In the genomic region with DNA sequence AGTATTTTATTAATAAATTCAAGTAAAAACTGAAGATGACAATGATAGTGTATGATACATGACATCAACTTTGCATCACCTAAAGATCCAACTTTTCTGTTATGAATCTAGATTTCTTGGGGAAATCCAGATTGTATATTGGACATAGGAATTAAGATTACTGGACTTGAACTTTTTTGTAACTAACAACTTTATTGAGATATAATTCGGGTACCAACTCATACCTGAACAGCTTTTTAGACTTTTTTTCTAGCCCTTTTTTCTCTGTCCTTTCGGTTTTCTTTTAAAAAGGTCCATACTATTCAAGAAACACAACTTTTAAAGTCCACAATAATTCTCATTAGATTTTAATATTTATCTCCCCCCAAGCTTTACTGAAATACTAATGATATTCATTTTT, we compare ENCODE assay signal across 11 cellular contexts. TPM values are rescaled to one million over a fixed set of nuclear protein-coding genes. Genes with fewer than 3 reads are reported as not detected.
DNase-seq lines count a peak whose midpoint lies in the region; ATAC-seq and TF ChIP-seq lines count a peak whose summit lies in the region.
"Had no signal": no experiment of that assay in that cellular context is flagged by ENCODE, and none has a peak within 500 bp of the region (broad histone marks: within the 10 kb centered on the region; RNA-seq: fewer than 3 reads in every experiment).

No MANE protein-coding gene starts in this region.

- in situ Hi-C loops in mammary epithelial cell (cut with MboI; ENCODE audit: low sequenced_read_pairs in 2 of 2) (loop anchor here in 1 of 2 donors (25.0 kb wide), 1 partner anchor 150 kb away; no protein-coding TSS in a partner anchor), GM13977 (cut with MboI; ENCODE audit: low pct_unique_long_range_greater_than_20kb, low sequenced_read_pairs, unreplicated experiment) (no loop called here)

- H3K79me2 ChIP-seq in mammary epithelial cell (ENCODE audit: insufficient read depth, low read length), result peaks cover 39% of the 10 kb centered on the region

- POLR2A ChIA-PET in HEK293 (lab: Yijun Ruan, JAX), result no interaction called here

- H3K27me3 Mint-ChIP-seq in natural killer cell (ENCODE audit: low read depth in 2 of 2), result peaks cover 0 to 9% of the 10 kb centered on the region in 2 donors

- TSS peak; percentile 46 for BruUV-seq in mammary epithelial cell (replicated peaks; lab: Mats Ljungman, UMichigan)

- peaks cover 53 to 78% (median 65%) of the 10 kb centered on the region in 10 experiments for H3K4me1 ChIP-seq in BLaER1 treated with 17β-estradiol and CSF1 and Interleukin-3, amounts not matched to agents 10 nM and 100 nM
- H3K4me1 ChIP-seq in HEK293 (ENCODE audit: control insufficient read depth, insufficient read depth, low read length), result peaks cover 5% of the 10 kb centered on the region
- peaks cover 27% of the 10 kb centered on the region for H3K4me1 ChIP-seq in mammary epithelial cell (ENCODE audit: insufficient read depth, low read length)

- H3K27ac ChIP-seq in BLaER1 treated with 17β-estradiol and CSF1 and Interleukin-3, amounts not matched to agents 10 nM and 100 nM, result no peak overlapping the region
- H3K27ac ChIP-seq in HEK293 (ENCODE audit: extremely low read depth, low read depth, low read length), result no peak overlapping the region
- peak overlapping the region; percentile 1 for H3K27ac ChIP-seq in mammary epithelial cell (ENCODE audit: insufficient read depth, low read depth, low read length)

- intact Hi-C loops in mammary epithelial cell (cut with micrococcal nuclease), result loop anchor here (1.0 to 5.0 kb wide), 4 partner anchors 46 to 135 kb away; no protein-coding TSS in a partner anchor
- intact Hi-C loops in natural killer cell (cut with micrococcal nuclease), result no loop called here

- peak overlapping the region; percentile 86 for H3K4me3 Mint-ChIP-seq in natural killer cell

- no peaks in the 10 kb centered on the region for H3K27me3 ChIP-seq in BLaER1 treated with 17β-estradiol and CSF1 and Interleukin-3, amounts not matched to agents 10 nM and 100 nM
- H3K27me3 ChIP-seq in mammary epithelial cell (ENCODE audit: insufficient read depth, low read length), result no peaks in the 10 kb centered on the region
- H3K27me3 ChIP-seq: upper lobe of left lung had no signal

- peaks cover 0 to 18% (median 0%) of the 10 kb centered on the region in 11 experiments; a peak in 2 of 22 replicates for H3K9me3 ChIP-seq in BLaER1 treated with 17β-estradiol and CSF1 and Interleukin-3, amounts not matched to agents 10 nM and 100 nM (replicated peaks in 1 of 11)
- H3K9me3 ChIP-seq in HEK293 (ENCODE audit: control insufficient read depth, insufficient read depth, low read depth, low read length) (no peaks in the 10 kb centered on the region), mammary epithelial cell (replicated peaks; ENCODE audit: insufficient read depth, low read length) (no peaks in the 10 kb centered on the region)
- H3K9me3 ChIP-seq: upper lobe of left lung had no signal

- WGBS in mammary epithelial cell (ENCODE audit: low coverage, missing lambda C conversion rate), result 49% methylated on average over 2 of the region's 2 CpGs

- DNase-seq in mammary epithelial cell, result no peak
- DNase-seq in natural killer cell, result no peak
- no peak for DNase-seq in RKO (ENCODE audit: low spot score)
- no peak for DNase-seq in GM13977 (ENCODE audit: low spot score)
- DNase-seq in stimulated activated CD4-positive, alpha-beta T cell treated with anti-CD3 and anti-CD28 coated beads, Interleukin-4, amount 100 ng/mL, for 1 hour, result no peak
- DNase-seq: DMS 273 treated with DMSO at 0.1 percent for 48 hours, MM.1S, upper lobe of left lung had no signal

- peak overlapping the region in 1 of 2 donors; percentile 11 for H3K27ac Mint-ChIP-seq in natural killer cell

- peak overlapping the region in 2 of 11 experiments; percentile 98 to 100; a peak in 2 of 22 replicates for H3K9ac ChIP-seq in BLaER1 treated with 17β-estradiol and CSF1 and Interleukin-3, amounts not matched to agents 10 nM and 100 nM
- peak overlapping the region; percentile 61 for H3K9ac ChIP-seq in mammary epithelial cell (ENCODE audit: insufficient read depth, low read length)

- H4K20me1 ChIP-seq in BLaER1 treated with 17β-estradiol and CSF1 and Interleukin-3, amounts not matched to agents 10 nM and 100 nM, result peaks cover 21 to 37% (median 30%) of the 10 kb centered on the region in 11 experiments
- H4K20me1 ChIP-seq in mammary epithelial cell (ENCODE audit: insufficient read depth, low read length), result no peaks in the 10 kb centered on the region

- CTCF ChIA-PET in HEK293 (lab: Yijun Ruan, JAX), result interaction anchor here (0.8 kb wide), 1 partner anchor 92 kb away, joined by 5 read pairs; no protein-coding TSS in a partner anchor
- CTCF ChIA-PET in mammary epithelial cell (lab: Charles Lee; ENCODE audit: low non-redundant PET), result no interaction called here

- peak overlapping the region in 4 of 10 experiments; percentile 82 to 94 (median 90); a peak in 4 of 20 replicates for H3K4me3 ChIP-seq in BLaER1 treated with 17β-estradiol and CSF1 and Interleukin-3, amounts not matched to agents 10 nM and 100 nM
- H3K4me3 ChIP-seq in HEK293 (ENCODE audit: low read depth, low read length) (no peak overlapping the region), mammary epithelial cell (replicated peaks in 1 of 3; ENCODE audit: insufficient read depth in 1 of 3, low read depth in 2 of 3, low read length in 3 of 3) (peak overlapping the region in 1 of 3 experiments; percentile 83)

- no peaks in the 10 kb centered on the region for H3K9me3 Mint-ChIP-seq in natural killer cell

- no peak for TF ChIP-seq CTCF in HEK293 (tag by site-specific recombination; IDR thresholded peaks at IDR 0.05)
- TF ChIP-seq CTCF in mammary epithelial cell (conservative IDR thresholded peaks at IDR 0.05 in 1 of 2, IDR thresholded peaks at IDR 0.05 in 1 of 2; ENCODE audit: extremely low read depth in 1 of 2, insufficient read depth in 1 of 2, low read depth in 1 of 2, low read length in 2 of 2), result no peak
- no peak for TF ChIP-seq CTCF in natural killer cell (IDR thresholded peaks at IDR 0.05)
- TF ChIP-seq CTCF in GM13977 (IDR thresholded peaks at IDR 0.05; ENCODE audit: extremely low read depth, insufficient read depth, missing control alignments), result no peak

- dilution Hi-C loops in mammary epithelial cell (cut with HindIII; ENCODE audit: low sequenced_read_pairs), result loop anchor here (5.0 kb wide), 1 partner anchor 70 kb away; no protein-coding TSS in a partner anchor

- H3K4me2 ChIP-seq in BLaER1 treated with 17β-estradiol and CSF1 and Interleukin-3, amounts not matched to agents 10 nM and 100 nM, result peak overlapping the region in 6 of 11 experiments; percentile 88 to 99 (median 94); a peak in 10 of 22 replicates
- peak overlapping the region; percentile 90 for H3K4me2 ChIP-seq in mammary epithelial cell (ENCODE audit: insufficient read depth, low read depth, low read length)

- H3K36me3 ChIP-seq in BLaER1 treated with 17β-estradiol and CSF1 and Interleukin-3, amounts not matched to agents 10 nM and 100 nM, result peaks cover 0 to 14% (median 0%) of the 10 kb centered on the region in 11 experiments; a peak in 5 of 22 replicates
- H3K36me3 ChIP-seq in HEK293 (ENCODE audit: control insufficient read depth in 2 of 2, insufficient read depth in 1 of 2, low read length in 2 of 2), result no peaks in the 10 kb centered on the region; a peak in 1 of 3 replicates
- H3K36me3 ChIP-seq in mammary epithelial cell (ENCODE audit: insufficient read depth, low read length), result no peaks in the 10 kb centered on the region
- H3K36me3 ChIP-seq: upper lobe of left lung had no signal

- H3K4me1 Mint-ChIP-seq in natural killer cell, result peaks cover 13 to 28% of the 10 kb centered on the region in 2 donors

- no peaks in the 10 kb centered on the region for H3K36me3 Mint-ChIP-seq in natural killer cell

- no peak overlapping the region for H2AFZ ChIP-seq in mammary epithelial cell (ENCODE audit: low read depth, low read length)

- ATAC-seq in natural killer cell (no peak), GM19324 (IDR thresholded peaks at IDR 0.05; ENCODE audit: low FRiP score, unreplicated experiment) (no peak)

TF ChIP-seq in HEK293, 187 proteins besides CTCF, POLR2A, EP300 and RAD21:
- TF ChIP-seq SP7 (tag by site-specific recombination; IDR thresholded peaks at IDR 0.05), result 0 out of 2 replicates have a peak, but pooled peaks have one; percentile 5
- TF ChIP-seq, protein P1, sequence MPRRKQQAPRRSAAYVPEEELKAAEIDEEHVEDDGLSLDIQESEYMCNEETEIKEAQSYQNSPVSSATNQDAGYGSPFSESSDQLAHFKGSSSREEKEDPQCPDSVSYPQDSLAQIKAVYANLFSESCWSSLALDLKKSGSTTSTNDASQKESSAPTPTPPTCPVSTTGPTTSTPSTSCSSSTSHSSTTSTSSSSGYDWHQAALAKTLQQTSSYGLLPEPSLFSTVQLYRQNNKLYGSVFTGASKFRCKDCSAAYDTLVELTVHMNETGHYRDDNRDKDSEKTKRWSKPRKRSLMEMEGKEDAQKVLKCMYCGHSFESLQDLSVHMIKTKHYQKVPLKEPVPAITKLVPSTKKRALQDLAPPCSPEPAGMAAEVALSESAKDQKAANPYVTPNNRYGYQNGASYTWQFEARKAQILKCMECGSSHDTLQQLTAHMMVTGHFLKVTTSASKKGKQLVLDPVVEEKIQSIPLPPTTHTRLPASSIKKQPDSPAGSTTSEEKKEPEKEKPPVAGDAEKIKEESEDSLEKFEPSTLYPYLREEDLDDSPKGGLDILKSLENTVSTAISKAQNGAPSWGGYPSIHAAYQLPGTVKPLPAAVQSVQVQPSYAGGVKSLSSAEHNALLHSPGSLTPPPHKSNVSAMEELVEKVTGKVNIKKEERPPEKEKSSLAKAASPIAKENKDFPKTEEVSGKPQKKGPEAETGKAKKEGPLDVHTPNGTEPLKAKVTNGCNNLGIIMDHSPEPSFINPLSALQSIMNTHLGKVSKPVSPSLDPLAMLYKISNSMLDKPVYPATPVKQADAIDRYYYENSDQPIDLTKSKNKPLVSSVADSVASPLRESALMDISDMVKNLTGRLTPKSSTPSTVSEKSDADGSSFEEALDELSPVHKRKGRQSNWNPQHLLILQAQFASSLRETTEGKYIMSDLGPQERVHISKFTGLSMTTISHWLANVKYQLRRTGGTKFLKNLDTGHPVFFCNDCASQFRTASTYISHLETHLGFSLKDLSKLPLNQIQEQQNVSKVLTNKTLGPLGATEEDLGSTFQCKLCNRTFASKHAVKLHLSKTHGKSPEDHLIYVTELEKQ (tag by site-specific recombination; IDR thresholded peaks at IDR 0.05; ENCODE audit: borderline replicate concordance), result no peak
- TF ChIP-seq ZNF664 (tag by site-specific recombination; IDR thresholded peaks at IDR 0.05), result peak; percentile 68
- no peak for TF ChIP-seq FEZF1 (tag by site-specific recombination; IDR thresholded peaks at IDR 0.05)

RNA-seq across cellular contexts. Expression of gene SOCS6, which starts 1.1 kb away (rescaled TPM):
- total RNA-seq in mammary epithelial cell (10 to 100 TPM; 22.7 to 31.5 TPM), natural killer cell (1 to 10 TPM; 2.5 to 8.1 (median 4.7) TPM)
- polyA plus RNA-seq in mammary epithelial cell, result 14.0 TPM
- 26.5 TPM for polyA minus RNA-seq in mammary epithelial cell
